In genomic region chr3:403826-404225, GRCh38 we compare ENCODE assay signal across 28 cellular contexts.
"Had no signal": no experiment of that assay in that cellular context is flagged by ENCODE, and none has a peak within 500 bp of the region (broad histone marks: within the 10 kb centered on the region; RNA-seq: fewer than 3 reads in every experiment).

No MANE protein-coding gene starts in this region.

- H3K4me1 Mint-ChIP-seq: stimulated activated effector memory CD8-positive, alpha-beta T cell treated with anti-CD3 and anti-CD28 coated beads, Interleukin-12 subunit alpha, Interleukin-12 subunit beta, amount 100 ng/mL, for 72 hours; stimulated activated memory B cell treated with anti-CD40 and anti-IgM and Interleukin-4, amounts not matched to agents 10 μg/mL and 1 μg/mL and 100 μg/mL, for 72 hours; stimulated activated naive B cell treated with anti-CD40 and anti-IgM and Interleukin-4, amounts not matched to agents 10 μg/mL and 1 μg/mL and 100 μg/mL, for 72 hours had no signal

- H3K36me3 ChIP-seq: suprapubic skin, thoracic aorta, thyroid gland, tibial artery, transverse colon, upper lobe of left lung, upper lobe of right lung, uterus, vagina had no signal

- H3K4me3 ChIP-seq: stomach, suprapubic skin, testis, thoracic aorta, thyroid gland, tibial artery, tibial nerve, transverse colon, upper lobe of left lung, upper lobe of right lung, uterus, vagina had no signal

- H3K9me3 Mint-ChIP-seq: stimulated activated memory B cell treated with anti-CD40 and anti-IgM and Interleukin-4, amounts not matched to agents 10 μg/mL and 1 μg/mL and 100 μg/mL, for 72 hours; stimulated activated naive B cell treated with anti-CD40 and anti-IgM and Interleukin-4, amounts not matched to agents 10 μg/mL and 1 μg/mL and 100 μg/mL, for 72 hours; type B pancreatic cell had no signal

- ATAC-seq: stimulated activated effector memory CD8-positive, alpha-beta T cell treated with anti-CD3 and anti-CD28 coated beads, Interleukin-12 subunit alpha, Interleukin-12 subunit beta, amount 100 ng/mL, for 72 hours; stimulated activated memory B cell treated with anti-CD40 and anti-IgM and Interleukin-4, amounts not matched to agents 10 μg/mL and 1 μg/mL and 100 μg/mL, for 72 hours; stimulated activated naive B cell treated with anti-CD40 and anti-IgM and Interleukin-4, amounts not matched to agents 10 μg/mL and 1 μg/mL and 100 μg/mL, for 72 hours; stimulated activated naive CD8-positive, alpha-beta T cell treated with anti-CD3 and anti-CD28 coated beads, Interleukin-15, Interleukin-2, amounts not matched to agents 100 U/mL and 50 U/mL, for 24 hours; upper lobe of right lung had no signal

- H3K9me3 ChIP-seq: stomach, suprapubic skin, testis, thoracic aorta, thyroid gland, tibial artery, transverse colon, upper lobe of left lung, upper lobe of right lung, uterus, vagina had no signal

- H3K27ac ChIP-seq: stomach, suprapubic skin, testis, thoracic aorta, thyroid gland, tibial artery, tibial nerve, transverse colon, upper lobe of left lung, upper lobe of right lung, uterus, vagina had no signal

- H3K27me3 Mint-ChIP-seq: stimulated activated memory B cell treated with anti-CD40 and anti-IgM and Interleukin-4, amounts not matched to agents 10 μg/mL and 1 μg/mL and 100 μg/mL, for 72 hours; stimulated activated naive B cell treated with anti-CD40 and anti-IgM and Interleukin-4, amounts not matched to agents 10 μg/mL and 1 μg/mL and 100 μg/mL, for 72 hours; stimulated activated naive CD8-positive, alpha-beta T cell treated with anti-CD3 and anti-CD28 coated beads, Interleukin-15, Interleukin-2, amounts not matched to agents 100 ng/mL and 50 ng/mL, for 24 hours had no signal

- H3K27ac Mint-ChIP-seq: stimulated activated effector memory CD8-positive, alpha-beta T cell treated with anti-CD3 and anti-CD28 coated beads, Interleukin-12 subunit alpha, Interleukin-12 subunit beta, amount 100 ng/mL, for 72 hours; stimulated activated memory B cell treated with anti-CD40 and anti-IgM and Interleukin-4, amounts not matched to agents 10 μg/mL and 1 μg/mL and 100 μg/mL, for 72 hours; stimulated activated naive B cell treated with anti-CD40 and anti-IgM and Interleukin-4, amounts not matched to agents 10 μg/mL and 1 μg/mL and 100 μg/mL, for 72 hours; stimulated activated naive CD8-positive, alpha-beta T cell treated with anti-CD3 and anti-CD28 coated beads, Interleukin-15, Interleukin-2, amounts not matched to agents 100 ng/mL and 50 ng/mL, for 24 hours; type B pancreatic cell had no signal

- H3K4me3 Mint-ChIP-seq: stimulated activated effector memory CD8-positive, alpha-beta T cell treated with anti-CD3 and anti-CD28 coated beads, Interleukin-12 subunit alpha, Interleukin-12 subunit beta, amount 100 ng/mL, for 72 hours; stimulated activated memory B cell treated with anti-CD40 and anti-IgM and Interleukin-4, amounts not matched to agents 10 μg/mL and 1 μg/mL and 100 μg/mL, for 72 hours; stimulated activated naive B cell treated with anti-CD40 and anti-IgM and Interleukin-4, amounts not matched to agents 10 μg/mL and 1 μg/mL and 100 μg/mL, for 72 hours; stimulated activated naive CD8-positive, alpha-beta T cell treated with anti-CD3 and anti-CD28 coated beads, Interleukin-15, Interleukin-2, amounts not matched to agents 100 ng/mL and 50 ng/mL, for 24 hours; type B pancreatic cell had no signal

- H3K27me3 ChIP-seq: stomach, suprapubic skin, testis, thyroid gland, tibial artery, tibial nerve, transverse colon, upper lobe of left lung, upper lobe of right lung, uterus, vagina had no signal

- DNase-seq: stimulated activated CD4-positive, alpha-beta T cell treated with anti-CD3 and anti-CD28 coated beads, Interleukin-2, amount 100 ng/mL, for 24 hours; stimulated activated CD4-positive, alpha-beta T cell treated with anti-CD3 and anti-CD28 coated beads, Interleukin-2, amount 100 ng/mL, for 48 hours; stimulated activated CD4-positive, alpha-beta T cell treated with anti-CD3 and anti-CD28 coated beads, Interleukin-4, amount 100 ng/mL, for 1 hour; stimulated activated CD4-positive, alpha-beta T cell treated with anti-CD3 and anti-CD28 coated beads, Interleukin-4, amount 100 ng/mL, for 24 hours; stimulated activated CD4-positive, alpha-beta T cell treated with anti-CD3 and anti-CD28 coated beads, Interleukin-4, amount 100 ng/mL, for 4 hours; stimulated activated CD8-positive, alpha-beta memory T cell treated with anti-CD3 and anti-CD28 coated beads, Interleukin-4, amount 100 ng/mL, for 48 hours; stimulated activated naive B cell treated with anti-CD40 and anti-IgM and Interleukin-4, amounts not matched to agents 10 μg/mL and 1 μg/mL and 100 μg/mL, for 72 hours; stimulated activated naive CD4-positive, alpha-beta T cell; stimulated activated naive CD4-positive, alpha-beta T cell treated with Interleukin-2 at 50 U/mL for 16 hours; stimulated activated naive CD8-positive, alpha-beta T cell treated with anti-CD3 and anti-CD28 coated beads, Interleukin-15, Interleukin-2, amounts not matched to agents 100 U/mL and 50 U/mL, for 24 hours; stomach; substantia nigra; testis; thyroid gland; tibial artery; transverse colon; trophoblast cell; upper lobe of left lung; upper lobe of right lung; uterus had no signal
